In genomic region chr13:67231481-67231940, GRCh38 we compare ENCODE assay signal across 8 cellular contexts. TPM values are rescaled to one million over a fixed set of nuclear protein-coding genes. Genes with fewer than 3 reads are reported as not detected.
DNase-seq lines count a peak whose midpoint lies in the region; ATAC-seq and TF ChIP-seq lines count a peak whose summit lies in the region.

No MANE protein-coding gene starts in this region.

- DNase-seq in MM.1S (no peak), choroid plexus epithelial cell (ENCODE audit: low read depth) (peak; percentile 34), GM20000 (ENCODE audit: low spot score) (no peak), medulla oblongata (ENCODE audit: extremely low spot score) (no peak)
- no peak for DNase-seq in activated T-cell treated with anti-CD3 and anti-CD28 coated beads, Interleukin-2, amount 50 U/mL, for 4 hours

- H3K79me2 ChIP-seq in ACC112 (ENCODE audit: control insufficient read depth, insufficient read depth, low read length, unreplicated experiment) (peaks cover 34% of the 10 kb centered on the region), MM.1S (ENCODE audit: low read length) (no peaks in the 10 kb centered on the region)

- H3K36me3 ChIP-seq in ACC112 (ENCODE audit: insufficient read depth, low read length) (no peaks in the 10 kb centered on the region), MM.1S (replicated peaks; ENCODE audit: insufficient read depth, low read length) (no peaks in the 10 kb centered on the region), mucosa of stomach (ENCODE audit: control insufficient read depth, insufficient read depth, low read length) (no peaks in the 10 kb centered on the region)

- ATAC-seq in GM21447 (IDR thresholded peaks at IDR 0.05; ENCODE audit: unreplicated experiment), result no peak
- ATAC-seq in activated T-cell treated with anti-CD3 and anti-CD28 coated beads, Interleukin-2, amount 50 U/mL, for 4 hours, result no peak

- H3K27ac ChIP-seq in ACC112 (ENCODE audit: low read depth, low read length) (peak overlapping the region; percentile 75), MM.1S (ENCODE audit: low read length) (no peak overlapping the region)

- H3K27me3 ChIP-seq in ACC112 (ENCODE audit: insufficient read depth, low read length) (no peaks in the 10 kb centered on the region), MM.1S (replicated peaks; ENCODE audit: insufficient read depth, low read length) (no peaks in the 10 kb centered on the region), mucosa of stomach (ENCODE audit: control insufficient read depth, insufficient read depth, low read length) (peaks cover 11% of the 10 kb centered on the region)

- H3K9me3 ChIP-seq in MM.1S (replicated peaks; ENCODE audit: insufficient read depth, low read length), result no peaks in the 10 kb centered on the region
- H3K9me3 ChIP-seq in mucosa of stomach (ENCODE audit: control insufficient read depth, low read length), result no peaks in the 10 kb centered on the region

- no peaks in the 10 kb centered on the region for H4K20me1 ChIP-seq in MM.1S (ENCODE audit: insufficient read depth, low read length)

- H3F3A ChIP-seq in MM.1S (ENCODE audit: insufficient read depth, low read length), result no peaks in the 10 kb centered on the region

- peaks cover 10% of the 10 kb centered on the region for H3K4me1 Mint-ChIP-seq in activated T-cell treated with anti-CD3 and anti-CD28 coated beads, Interleukin-2, amount 50 U/mL, for 4 hours (ENCODE audit: low read depth)

- no peaks in the 10 kb centered on the region for H3K36me3 Mint-ChIP-seq in activated T-cell treated with anti-CD3 and anti-CD28 coated beads, Interleukin-2, amount 50 U/mL, for 4 hours (ENCODE audit: insufficient read depth)

- H3K27me3 Mint-ChIP-seq in activated T-cell treated with anti-CD3 and anti-CD28 coated beads, Interleukin-2, amount 50 U/mL, for 4 hours (ENCODE audit: low read depth), result peaks cover 20% of the 10 kb centered on the region

- H3K4me2 ChIP-seq in MM.1S (ENCODE audit: low read depth, low read length), result peak overlapping the region; percentile 68; the same call in 1 of the 2 replicates

- H3K4me1 ChIP-seq in ACC112 (ENCODE audit: control insufficient read depth, insufficient read depth, low read length, unreplicated experiment), result peaks cover 18% of the 10 kb centered on the region
- H3K4me1 ChIP-seq in MM.1S (ENCODE audit: low read length), result no peaks in the 10 kb centered on the region
- H3K4me1 ChIP-seq in mucosa of stomach (ENCODE audit: control insufficient read depth, insufficient read depth, low read length), result no peaks in the 10 kb centered on the region

- H3K9me3 Mint-ChIP-seq in activated T-cell treated with anti-CD3 and anti-CD28 coated beads, Interleukin-2, amount 50 U/mL, for 4 hours, result no peaks in the 10 kb centered on the region

- no peaks in the 10 kb centered on the region for H3K9me2 ChIP-seq in MM.1S (replicated peaks; ENCODE audit: insufficient read depth, low read length)

- no peak for TF ChIP-seq CTCF in MM.1S (IDR thresholded peaks at IDR 0.05; ENCODE audit: low read length)
- TF ChIP-seq CTCF in choroid plexus epithelial cell (conservative IDR thresholded peaks at IDR 0.05; ENCODE audit: low read depth, low read length), result no peak
- no peak for TF ChIP-seq CTCF in GM20000 (IDR thresholded peaks at IDR 0.05; ENCODE audit: extremely low read depth, missing control alignments)

- H2AFZ ChIP-seq in ACC112 (ENCODE audit: low read length, unreplicated experiment), result peak overlapping the region; percentile 80
- peak overlapping the region; percentile 45 for H2AFZ ChIP-seq in MM.1S (ENCODE audit: low read length)

- H3K4me3 ChIP-seq in ACC112 (ENCODE audit: low read depth, low read length) (peak overlapping the region; percentile 86), MM.1S (ENCODE audit: low read length) (peak overlapping the region; percentile 64), choroid plexus epithelial cell (ENCODE audit: low read depth, low read length) (peak overlapping the region; percentile 67), mucosa of stomach (ENCODE audit: low read length) (no peak overlapping the region)

- H3K4me3 Mint-ChIP-seq in activated T-cell treated with anti-CD3 and anti-CD28 coated beads, Interleukin-2, amount 50 U/mL, for 4 hours, result no peak overlapping the region

- H3K9ac ChIP-seq in MM.1S (ENCODE audit: low read length), result peak overlapping the region; percentile 60; the same call in 1 of the 2 replicates
- peak overlapping the region; percentile 67 for H3K9ac ChIP-seq in mucosa of stomach (ENCODE audit: low read length)

RNA-seq across cellular contexts. Expression of gene PCDH9, which starts 1.4 kb away (rescaled TPM):
- total RNA-seq in activated T-cell treated with anti-CD3 and anti-CD28 coated beads, Interleukin-2, amount 50 U/mL, for 4 hours, result under 1 TPM; 0.13 to 0.38 (median 0.13) TPM
